In genomic region chr4:153486281-153487151, GRCh38 we compare ENCODE assay signal across 1 cellular context.
A peak's percentile ranks its signal among the peaks of the same experiment; 100 is the strongest.
TF ChIP-seq lines count a peak whose summit lies in the region.

No MANE protein-coding gene starts in this region.

TF ChIP-seq in HCT116, 20 proteins besides CTCF, POLR2A, EP300 and RAD21 (continued from another document):
- TF ChIP-seq ZNF274 (IDR thresholded peaks at IDR 0.05; ENCODE audit: low read depth, low read length) (no peak), ZFX (IDR thresholded peaks at IDR 0.05) (no peak), TCF7L2 (IDR thresholded peaks at IDR 0.05; ENCODE audit: borderline replicate concordance, extremely low read depth, insufficient read depth, insufficient read length) (no peak), SIN3A (IDR thresholded peaks at IDR 0.05; ENCODE audit: low read depth) (peak; percentile 34; the same call in 1 of the 2 replicates)
